28 cellular contexts compared by ENCODE assay signal in the genomic region with DNA sequence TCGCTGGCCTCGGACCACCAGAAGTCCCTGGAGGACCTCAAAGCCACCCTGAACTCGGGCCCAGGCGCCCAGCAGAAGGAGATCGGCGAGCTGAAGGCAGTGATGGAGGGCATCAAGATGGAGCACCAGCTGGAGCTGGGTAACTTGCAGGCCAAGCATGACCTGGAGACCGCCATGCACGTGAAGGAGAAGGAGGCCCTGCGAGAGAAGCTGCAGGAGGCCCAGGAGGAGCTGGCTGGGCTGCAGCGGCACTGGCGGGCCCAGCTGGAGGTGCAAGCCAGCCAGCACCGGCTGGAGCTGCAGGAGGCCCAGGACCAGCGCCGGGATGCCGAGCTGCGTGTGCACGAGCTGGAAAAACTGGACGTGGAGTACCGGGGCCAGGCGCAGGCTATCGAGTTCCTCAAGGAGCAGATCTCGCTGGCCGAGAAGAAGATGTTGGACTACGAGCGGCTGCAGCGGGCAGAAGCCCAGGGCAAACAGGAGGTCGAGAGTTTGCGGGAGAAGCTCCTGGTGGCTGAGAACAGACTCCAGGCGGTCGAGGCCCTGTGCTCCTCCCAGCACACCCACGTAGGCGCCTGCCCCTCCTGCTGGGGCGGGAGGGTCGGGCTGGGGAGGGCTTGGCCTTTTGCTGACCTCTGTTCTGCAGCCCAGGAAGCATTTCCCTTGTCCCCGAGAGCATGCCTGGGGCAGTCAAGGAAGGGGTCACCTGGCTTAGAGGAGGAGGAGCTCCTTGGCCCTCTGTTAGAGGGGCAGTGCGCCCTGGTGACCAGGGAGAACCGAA.
"Had no signal": no experiment of that assay in that cellular context is flagged by ENCODE, and none has a peak within 500 bp of the region (broad histone marks: within the 10 kb centered on the region; RNA-seq: fewer than 3 reads in every experiment).

No MANE protein-coding gene starts in this region.

- H3K4me1 ChIP-seq: foreskin keratinocyte, psoas muscle, uterus had no signal

- H3K4me3 Mint-ChIP-seq: activated naive CD4-positive, alpha-beta T cell treated with anti-CD3 and anti-CD28 coated beads for 36 hours; activated naive CD8-positive, alpha-beta T cell treated with anti-CD3 and anti-CD28 coated beads, Interleukin-2, amount 10 ng/mL, durations not matched to agents 7 days and 5 days; immature natural killer cell; mesothelial cell of epicardium; naive thymus-derived CD8-positive, alpha-beta T cell; stimulated activated naive CD8-positive, alpha-beta T cell treated with anti-CD3 and anti-CD28 coated beads, Interleukin-15, amount 100 ng/mL, for 72 hours; T-cell; T-helper 2 cell treated with Interferon-gamma antibody and Interleukin-4, amounts not matched to agents 5 μg/mL and 100 μg/mL, for 36 hours had no signal

- H3K27ac ChIP-seq: cardiac muscle cell, foreskin keratinocyte, left ventricle myocardium inferior, neutrophil, pancreas, psoas muscle, right atrium auricular region, uterus, WERI-Rb-1 had no signal

- H3K36me3 Mint-ChIP-seq: activated naive CD8-positive, alpha-beta T cell treated with anti-CD3 and anti-CD28 coated beads, Interleukin-2, amount 10 ng/mL, durations not matched to agents 7 days and 5 days; naive thymus-derived CD8-positive, alpha-beta T cell; T-cell had no signal

- DNase-seq: activated CD4-positive, alpha-beta T cell treated with anti-CD3 and anti-CD28 coated beads for 1 hour; activated CD8-positive, alpha-beta memory T cell treated with anti-CD3 and anti-CD28 coated beads for 24 hours; activated CD8-positive, alpha-beta memory T cell treated with anti-CD3 and anti-CD28 coated beads, Interleukin-2, amount 50 U/mL, for 48 hours; activated naive CD4-positive, alpha-beta T cell treated with anti-CD3 and anti-CD28 coated beads for 36 hours; activated naive CD8-positive, alpha-beta T cell treated with anti-CD3 and anti-CD28 coated beads, Interleukin-2, amount 10 ng/mL, durations not matched to agents 7 days and 5 days; activated T-cell treated with anti-CD3 and anti-CD28 coated beads, Interleukin-2, amount 50 U/mL, for 48 hours; amygdala; effector CD4-positive, alpha-beta T cell; foreskin keratinocyte; immature natural killer cell; kidney glomerular epithelial cell; left ventricle myocardium inferior; naive thymus-derived CD8-positive, alpha-beta T cell; psoas muscle; stimulated activated CD4-positive, alpha-beta T cell treated with anti-CD3 and anti-CD28 coated beads, Interleukin-4, amount 100 ng/mL, for 24 hours; stimulated activated naive CD8-positive, alpha-beta T cell treated with anti-CD3 and anti-CD28 coated beads, Interleukin-15, amount 100 ng/mL, for 72 hours; T-cell; trophoblast cell; uterus; WERI-Rb-1 had no signal

- H3K36me3 ChIP-seq: cardiac muscle cell, neutrophil, uterus, WERI-Rb-1 had no signal

- FAIRE-seq: endometrium, pancreas, TTC549 had no signal

- H3K9me3 ChIP-seq: left ventricle myocardium inferior, neutrophil, pancreas, psoas muscle, right atrium auricular region, uterus had no signal

- H3K27me3 Mint-ChIP-seq: naive thymus-derived CD8-positive, alpha-beta T cell; stimulated activated naive CD8-positive, alpha-beta T cell treated with anti-CD3 and anti-CD28 coated beads, Interleukin-15, amount 100 ng/mL, for 72 hours; T-cell had no signal

- H3K4me3 ChIP-seq: cardiac muscle cell, left ventricle myocardium inferior, pancreas, psoas muscle, right atrium auricular region, uterus had no signal

- H3K27ac Mint-ChIP-seq: activated naive CD4-positive, alpha-beta T cell treated with anti-CD3 and anti-CD28 coated beads for 36 hours; activated naive CD8-positive, alpha-beta T cell treated with anti-CD3 and anti-CD28 coated beads, Interleukin-2, amount 10 ng/mL, durations not matched to agents 7 days and 5 days; immature natural killer cell; mesothelial cell of epicardium; stimulated activated naive CD8-positive, alpha-beta T cell treated with anti-CD3 and anti-CD28 coated beads, Interleukin-15, amount 100 ng/mL, for 72 hours; T-cell; T-helper 2 cell treated with Interferon-gamma antibody and Interleukin-4, amounts not matched to agents 5 μg/mL and 100 μg/mL, for 36 hours had no signal

- ATAC-seq: foreskin keratinocyte; naive thymus-derived CD8-positive, alpha-beta T cell; pancreas; psoas muscle; stimulated activated naive CD8-positive, alpha-beta T cell treated with anti-CD3 and anti-CD28 coated beads, Interleukin-15, amount 100 ng/mL, for 72 hours; T-cell had no signal

- H3K4me1 Mint-ChIP-seq: stimulated activated naive CD8-positive, alpha-beta T cell treated with anti-CD3 and anti-CD28 coated beads, Interleukin-15, amount 100 ng/mL, for 72 hours had no signal

- H3K9me3 Mint-ChIP-seq: activated naive CD4-positive, alpha-beta T cell treated with anti-CD3 and anti-CD28 coated beads for 36 hours; activated naive CD8-positive, alpha-beta T cell treated with anti-CD3 and anti-CD28 coated beads, Interleukin-2, amount 10 ng/mL, durations not matched to agents 7 days and 5 days; immature natural killer cell; naive thymus-derived CD8-positive, alpha-beta T cell; stimulated activated naive CD8-positive, alpha-beta T cell treated with anti-CD3 and anti-CD28 coated beads, Interleukin-15, amount 100 ng/mL, for 72 hours; T-cell; T-helper 2 cell treated with Interferon-gamma antibody and Interleukin-4, amounts not matched to agents 5 μg/mL and 100 μg/mL, for 36 hours had no signal

- H3K27me3 ChIP-seq: cardiac muscle cell, foreskin keratinocyte, pancreas, right atrium auricular region, uterus had no signal
